Comparison of ENCODE assay signal across 8 cellular contexts in the genomic region with DNA sequence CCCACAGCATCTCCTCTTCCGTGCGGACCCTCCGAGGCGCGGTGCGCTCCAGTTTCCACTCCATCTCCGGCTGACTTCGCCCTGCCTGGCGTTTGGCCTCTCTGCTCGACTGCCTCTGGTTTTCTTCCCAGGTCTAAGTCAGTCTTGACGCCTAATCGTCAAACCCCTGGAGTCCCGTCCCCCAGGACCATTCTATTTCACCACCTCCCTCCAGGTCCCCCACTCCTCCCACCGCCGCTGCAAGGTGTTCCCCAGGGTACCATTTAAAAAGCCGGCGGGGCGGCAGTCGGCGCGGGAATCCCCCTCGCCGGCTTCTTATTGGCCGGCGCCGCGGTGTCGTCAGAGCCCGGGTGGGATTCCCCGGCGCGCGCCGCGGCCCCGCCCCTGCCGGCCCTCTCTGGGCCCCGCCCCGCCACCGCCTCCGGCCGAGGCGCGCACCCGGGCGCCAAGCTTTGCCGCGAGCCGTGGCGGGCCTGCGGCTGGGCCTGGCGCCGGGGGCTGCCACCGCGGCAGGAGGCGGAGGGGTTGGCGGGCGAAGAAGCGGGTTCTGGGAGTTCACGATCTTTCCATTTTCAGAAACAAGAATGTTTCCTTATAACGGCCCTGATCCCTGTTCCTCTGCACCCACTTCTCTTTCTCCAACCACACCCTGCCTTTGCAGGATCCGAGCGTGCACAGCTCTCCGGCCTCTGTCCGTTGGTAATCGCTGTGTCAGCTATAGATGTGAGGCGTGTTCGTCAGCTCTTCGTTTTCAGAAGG. TPM values are rescaled to one million over a fixed set of nuclear protein-coding genes. Genes with fewer than 3 reads are reported as not detected.
A peak's percentile ranks its signal among the peaks of the same experiment; 100 is the strongest.
DNase-seq lines count a peak whose midpoint lies in the region; ATAC-seq and TF ChIP-seq lines count a peak whose summit lies in the region.

A gene with protein sequence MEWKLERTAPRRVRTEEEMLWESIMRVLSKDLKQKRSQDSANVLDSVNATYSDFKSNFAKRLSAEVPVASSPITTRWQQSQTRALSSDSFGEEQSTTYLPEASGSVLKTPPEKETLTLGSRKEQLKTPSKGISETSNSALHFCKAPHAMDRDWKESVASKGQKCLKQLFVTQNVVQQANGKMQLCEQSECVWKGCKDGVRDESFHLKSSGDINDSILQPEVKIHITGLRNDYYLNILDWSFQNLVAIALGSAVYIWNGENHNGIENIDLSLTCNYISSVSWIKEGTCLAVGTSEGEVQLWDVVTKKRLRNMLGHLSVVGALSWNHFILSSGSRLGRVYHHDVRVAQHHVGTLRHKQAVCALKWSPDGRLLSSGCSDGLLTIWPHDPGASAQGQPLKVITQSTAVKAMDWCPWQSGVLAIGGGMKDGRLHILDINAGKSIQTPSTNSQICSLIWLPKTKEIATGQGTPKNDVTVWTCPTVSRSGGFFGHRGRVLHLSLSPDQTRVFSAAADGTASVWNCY (minus strand): TSS at position 241 of the 759 bp plus-strand sequence. CDS start 177 bp downstream, at position 64.

- no peak for TF ChIP-seq RAD21 in SK-N-SH (IDR thresholded peaks at IDR 0.05; ENCODE audit: low read length)

- ATAC-seq in upper lobe of left lung (ENCODE audit: low FRiP score in 2 of 2) = peak; percentile 80 to 97

- no peaks in the 10 kb centered on the region for H3K27me3 ChIP-seq in HAP-1 (ENCODE audit: low read depth)
- H3K27me3 ChIP-seq in SK-N-SH (ENCODE audit: insufficient read depth) = peaks cover 46% of the 10 kb centered on the region
- peaks cover 0 to 37% (median 19%) of the 10 kb centered on the region in 4 donors for H3K27me3 ChIP-seq in upper lobe of left lung

- no peak for TF ChIP-seq EP300 in SK-N-SH (IDR thresholded peaks at IDR 0.05; ENCODE audit: borderline replicate concordance in 1 of 2, low read depth in 1 of 2, low read length in 1 of 2)
- no peak for TF ChIP-seq EP300 in upper lobe of left lung (IDR thresholded peaks at IDR 0.05)

- intact Hi-C loops in cardiac septum (cut with DNase I) = loop anchor here (10.0 kb wide), 3 partner anchors 132 to 2002 kb away; a partner anchor contains a TSS

- peaks cover under 1% of the 10 kb centered on the region for H3K9me3 Mint-ChIP-seq in activated naive CD4-positive, alpha-beta T cell treated with anti-CD3 and anti-CD28 coated beads, Interleukin-2, amount 50 U/mL, for 24 hours
- H3K9me3 Mint-ChIP-seq in progenitor cell of endocrine pancreas (ENCODE audit: low read depth) = no peaks in the 10 kb centered on the region

- 1% methylated on average over 45 of the region's 69 CpGs for WGBS in SK-N-SH (ENCODE audit: low lambda C conversion rate)
- 1% methylated on average over 40 to 67 of the region's 69 CpGs for WGBS in upper lobe of left lung, 2 donors

- H3F3A ChIP-seq in SK-N-SH (replicated peaks; ENCODE audit: insufficient read depth) = peaks cover 19% of the 10 kb centered on the region

- H3K4me3 ChIP-seq in HAP-1 = peak within 1 kb of the TSS; percentile 37
- H3K4me3 ChIP-seq in SK-N-SH (ENCODE audit: low read depth in 2 of 2, low read length in 1 of 2) = peak within 1 kb of the TSS; percentile 51 to 59
- H3K4me3 ChIP-seq in upper lobe of left lung = peak within 1 kb of the TSS; percentile 24 to 58 (median 46)

- H2AFZ ChIP-seq in SK-N-SH (ENCODE audit: low read depth) = peak within 1 kb of the TSS; percentile 80

- H3K79me2 ChIP-seq in SK-N-SH (ENCODE audit: insufficient read depth) = no peaks in the 10 kb centered on the region

- peak within 1 kb of the TSS; percentile 92 for H3K4me3 Mint-ChIP-seq in activated naive CD4-positive, alpha-beta T cell treated with anti-CD3 and anti-CD28 coated beads, Interleukin-2, amount 50 U/mL, for 24 hours
- peak within 1 kb of the TSS; percentile 74 for H3K4me3 Mint-ChIP-seq in progenitor cell of endocrine pancreas (ENCODE audit: low read depth)

- peak within 1 kb of the TSS; percentile 70 for H3K27ac Mint-ChIP-seq in activated naive CD4-positive, alpha-beta T cell treated with anti-CD3 and anti-CD28 coated beads, Interleukin-2, amount 50 U/mL, for 24 hours
- no peak within 1 kb of the TSS for H3K27ac Mint-ChIP-seq in progenitor cell of endocrine pancreas

- no peaks in the 10 kb centered on the region for H3K36me3 Mint-ChIP-seq in activated naive CD4-positive, alpha-beta T cell treated with anti-CD3 and anti-CD28 coated beads, Interleukin-2, amount 50 U/mL, for 24 hours
- H3K36me3 Mint-ChIP-seq in progenitor cell of endocrine pancreas (ENCODE audit: insufficient read depth) = no peaks in the 10 kb centered on the region

- POLR2A ChIA-PET in SK-N-SH (lab: Yijun Ruan, JAX) = no interaction called here

- peak within 1 kb of the TSS; percentile 98 for H3K4me2 ChIP-seq in SK-N-SH

- in situ Hi-C loops in HAP-1 (cut with MboI; ENCODE audit: low sequenced_read_pairs) = loop anchor here (10.0 to 25.0 kb wide), 2 partner anchors 52 to 636 kb away; a partner anchor contains a TSS

- H3K36me3 ChIP-seq in HAP-1 (replicated peaks) (no peaks in the 10 kb centered on the region), SK-N-SH (replicated peaks in 1 of 2; ENCODE audit: control insufficient read depth in 1 of 2, insufficient read depth in 2 of 2, low read length in 1 of 2) (no peaks in the 10 kb centered on the region), upper lobe of left lung (no peaks in the 10 kb centered on the region)

- CTCF ChIA-PET in SK-N-SH (lab: Yijun Ruan, JAX) = interaction anchor here (0.7 to 2.0 kb wide), 14 partner anchors 10 to 656 kb away, joined by 3 to 9 read pairs (median 4); a partner anchor contains a TSS

- peaks cover 46% of the 10 kb centered on the region for H3K4me1 Mint-ChIP-seq in activated naive CD4-positive, alpha-beta T cell treated with anti-CD3 and anti-CD28 coated beads, Interleukin-2, amount 50 U/mL, for 24 hours
- H3K4me1 Mint-ChIP-seq in progenitor cell of endocrine pancreas (ENCODE audit: low read depth) = peaks cover 12% of the 10 kb centered on the region

- no peak within 1 kb of the TSS for H3K9ac ChIP-seq in SK-N-SH

- no peak for TF ChIP-seq POLR2A in upper lobe of left lung (IDR thresholded peaks at IDR 0.05)

- TF ChIP-seq CTCF in SK-N-SH (IDR thresholded peaks at IDR 0.05) (no peak), progenitor cell of endocrine pancreas (IDR thresholded peaks at IDR 0.05; ENCODE audit: unreplicated experiment) (no peak), upper lobe of left lung (IDR thresholded peaks at IDR 0.05) (no peak)

- DNase-seq in GM03348 (ENCODE audit: low spot score) (peak; percentile 98), HAP-1 (ENCODE audit: low spot score in 2 of 2) (peak; percentile 79 to 87), M059J (ENCODE audit: low read depth) (peak; percentile 71), SK-N-SH (peak; percentile 94), cardiac septum (ENCODE audit: low spot score) (peak; percentile 79), progenitor cell of endocrine pancreas (ENCODE audit: low spot score, unreplicated experiment) (peak; percentile 56), upper lobe of left lung (peak; percentile 55 to 95)

- H3K9me3 ChIP-seq in HAP-1 (no peaks in the 10 kb centered on the region), SK-N-SH (no peaks in the 10 kb centered on the region), upper lobe of left lung (no peaks in the 10 kb centered on the region)

- H3K4me1 ChIP-seq in HAP-1 = peaks cover 34% of the 10 kb centered on the region
- peaks cover 3 to 13% of the 10 kb centered on the region in 2 experiments; a peak in 3 of 4 replicates for H3K4me1 ChIP-seq in SK-N-SH (ENCODE audit: control insufficient read depth in 1 of 2, insufficient read depth in 2 of 2, low read depth in 1 of 2, low read length in 1 of 2)
- peaks cover 27 to 36% (median 30%) of the 10 kb centered on the region in 4 donors for H3K4me1 ChIP-seq in upper lobe of left lung

- peaks cover 56% of the 10 kb centered on the region for H3K27me3 Mint-ChIP-seq in activated naive CD4-positive, alpha-beta T cell treated with anti-CD3 and anti-CD28 coated beads, Interleukin-2, amount 50 U/mL, for 24 hours
- peaks cover 77% of the 10 kb centered on the region for H3K27me3 Mint-ChIP-seq in progenitor cell of endocrine pancreas

- H4K20me1 ChIP-seq in SK-N-SH (ENCODE audit: insufficient read depth) = no peaks in the 10 kb centered on the region; the same call in 1 of the 2 replicates

- no peaks in the 10 kb centered on the region for H3K9me2 ChIP-seq in SK-N-SH

- no peak within 1 kb of the TSS for H3K27ac ChIP-seq in SK-N-SH (ENCODE audit: low read depth in 2 of 2, low read length in 1 of 2)
- H3K27ac ChIP-seq in upper lobe of left lung = no peak within 1 kb of the TSS

TF ChIP-seq in SK-N-SH, 30 proteins besides CTCF, POLR2A, EP300 and RAD21:
- TF ChIP-seq SIN3A (IDR thresholded peaks at IDR 0.05; ENCODE audit: borderline replicate concordance, low read depth, low read length) = peak; percentile 45; the same call in 1 of the 2 replicates
- TF ChIP-seq SMC3 (IDR thresholded peaks at IDR 0.05; ENCODE audit: low read depth, low read length) = no peak
- TF ChIP-seq, protein P1, sequence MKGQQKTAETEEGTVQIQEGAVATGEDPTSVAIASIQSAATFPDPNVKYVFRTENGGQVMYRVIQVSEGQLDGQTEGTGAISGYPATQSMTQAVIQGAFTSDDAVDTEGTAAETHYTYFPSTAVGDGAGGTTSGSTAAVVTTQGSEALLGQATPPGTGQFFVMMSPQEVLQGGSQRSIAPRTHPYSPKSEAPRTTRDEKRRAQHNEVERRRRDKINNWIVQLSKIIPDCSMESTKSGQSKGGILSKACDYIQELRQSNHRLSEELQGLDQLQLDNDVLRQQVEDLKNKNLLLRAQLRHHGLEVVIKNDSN (IDR thresholded peaks at IDR 0.05; ENCODE audit: borderline replicate concordance, low read depth) = no peak
- no peak for TF ChIP-seq NRF1 (IDR thresholded peaks at IDR 0.05; ENCODE audit: low read depth, low read length)

RNA-seq across cellular contexts. Expression of the gene that starts here (rescaled TPM):
- not detected in 2 replicates for total RNA-seq in M059J (2014; rRNA removed; shearing (Covaris generic))
- 0.03 TPM in 2 replicates for polyA plus RNA-seq in SK-N-SH (2012; rRNA removed)
- polyA plus RNA-seq in SK-N-SH (2012; cell fraction: cytosol; rRNA removed) = 0.03 and 0.05 TPM in 2 replicates
- 0.10 and 0.13 TPM in 2 replicates for polyA plus RNA-seq in SK-N-SH (2012; cell fraction: nucleus; rRNA removed)
- total RNA-seq in cardiac septum (not detected), progenitor cell of endocrine pancreas (not detected in 2 replicates), upper lobe of left lung (1 to 10 TPM in 3 of 6 donors, under 1 TPM in 3; 0.09 to 5.5 (median 1.5) TPM)

Comparison
In these comparisons a context has a peak if more than half of its experiments do, and no peak if none do; other contexts are left out.
1. Peak in DNase-seq in M059J; RNA of the gene not detected or under 1 TPM.
2. Peak in DNase-seq, H3K4me3 ChIP-seq and H3K4me2 ChIP-seq in SK-N-SH; RNA of the gene not detected or under 1 TPM.
3. Peak in DNase-seq in cardiac septum; RNA of the gene not detected or under 1 TPM.
4. Peak in DNase-seq in progenitor cell of endocrine pancreas; RNA of the gene not detected or under 1 TPM.